Comparison of ENCODE assay signal across 1 cellular context in genomic region chr2:187451510-187451909, GRCh38.
TF ChIP-seq lines count a peak whose summit lies in the region.

No MANE protein-coding gene starts in this region.

TF ChIP-seq in HepG2, 621 proteins besides CTCF, POLR2A, EP300 and RAD21 (continued from another document):
- no peak for TF ChIP-seq GMEB1 (CRISPR knock-in tag; IDR thresholded peaks at IDR 0.05; ENCODE audit: borderline replicate concordance)
- TF ChIP-seq NFRKB (IDR thresholded peaks at IDR 0.05): no peak
- no peak for TF ChIP-seq HNRNPL (IDR thresholded peaks at IDR 0.05; ENCODE audit: low read depth, low read length)
- no peak for TF ChIP-seq ZNF10 (CRISPR knock-in tag; IDR thresholded peaks at IDR 0.05; ENCODE audit: borderline replicate concordance, low read depth)
- TF ChIP-seq ZNF570 (CRISPR knock-in tag; IDR thresholded peaks at IDR 0.05; ENCODE audit: borderline replicate concordance): no peak
- TF ChIP-seq LRRFIP1 (CRISPR knock-in tag; conservative IDR thresholded peaks at IDR 0.05): no peak
